ENCODE assay signal across 1 cellular context in genomic region chr10:119650692-119651513, GRCh38.
TF ChIP-seq lines count a peak whose summit lies in the region.

TSS of gene BAG3 (plus strand) at chr10:119651380. CDS start at chr10:119651676, 296 bp downstream.

TF ChIP-seq in HEK293, 187 proteins besides CTCF, POLR2A, EP300 and RAD21 (continued from another document and continues in another):
- no peak for TF ChIP-seq ZNF639 (tag by site-specific recombination; IDR thresholded peaks at IDR 0.05)
- TF ChIP-seq ZNF23 (tag by site-specific recombination; IDR thresholded peaks at IDR 0.05; ENCODE audit: borderline replicate concordance) = no peak
- 0 out of 2 replicates have a peak, but pooled peaks have one; percentile 22 for TF ChIP-seq ZNF785 (tag by site-specific recombination; IDR thresholded peaks at IDR 0.05)
- peak; percentile 86 for TF ChIP-seq ZFHX2 (tag by site-specific recombination; conservative IDR thresholded peaks at IDR 0.05)
- TF ChIP-seq ZNF776 (tag by site-specific recombination; IDR thresholded peaks at IDR 0.05; ENCODE audit: borderline replicate concordance) = no peak
- peak; percentile 13; the same call in 1 of the 2 replicates for TF ChIP-seq ZNF16 (tag by site-specific recombination; IDR thresholded peaks at IDR 0.05; ENCODE audit: low read depth)
- TF ChIP-seq ZNF350 (tag by site-specific recombination; IDR thresholded peaks at IDR 0.05) = no peak
- TF ChIP-seq ZNF292 (tag by site-specific recombination; IDR thresholded peaks at IDR 0.05; ENCODE audit: borderline replicate concordance, low read depth) = no peak
- TF ChIP-seq HIC1 (tag by site-specific recombination; IDR thresholded peaks at IDR 0.05) = no peak
- peak; percentile 65; the same call in 1 of the 2 replicates for TF ChIP-seq ZXDB (tag by site-specific recombination; IDR thresholded peaks at IDR 0.05)
- no peak for TF ChIP-seq ZNF747 (tag by site-specific recombination; IDR thresholded peaks at IDR 0.05)
- TF ChIP-seq AEBP2 (tag by site-specific recombination; IDR thresholded peaks at IDR 0.05; ENCODE audit: borderline replicate concordance) = no peak
- TF ChIP-seq ZNF362 (tag by site-specific recombination; IDR thresholded peaks at IDR 0.05) = no peak; the same call in 1 of the 2 replicates
- no peak for TF ChIP-seq ZBTB49 (tag by site-specific recombination; IDR thresholded peaks at IDR 0.05; ENCODE audit: low read depth)
- 0 out of 2 replicates have a peak, but pooled peaks have one; percentile 31 for TF ChIP-seq MZF1 (tag by site-specific recombination; IDR thresholded peaks at IDR 0.05; ENCODE audit: borderline replicate concordance)
- no peak for TF ChIP-seq ZBTB6 (tag by site-specific recombination; IDR thresholded peaks at IDR 0.05)
- no peak for TF ChIP-seq BCL6B (tag by site-specific recombination; IDR thresholded peaks at IDR 0.05)
- TF ChIP-seq SALL2 (tag by site-specific recombination; IDR thresholded peaks at IDR 0.05; ENCODE audit: borderline replicate concordance) = no peak
- TF ChIP-seq PRDM2 (tag by site-specific recombination; IDR thresholded peaks at IDR 0.05; ENCODE audit: borderline replicate concordance) = no peak
- TF ChIP-seq ZNF24 (tag by site-specific recombination; IDR thresholded peaks at IDR 0.05) = no peak
- TF ChIP-seq GLIS1 (tag by site-specific recombination; IDR thresholded peaks at IDR 0.05) = 0 out of 2 replicates have a peak, but pooled peaks have one; percentile 24
- TF ChIP-seq ZFP41 (tag by site-specific recombination; IDR thresholded peaks at IDR 0.05; ENCODE audit: borderline replicate concordance) = no peak
- TF ChIP-seq BCL11B (tag by site-specific recombination; IDR thresholded peaks at IDR 0.05; ENCODE audit: low read depth) = peak; percentile 30; the same call in 1 of the 2 replicates
- no peak for TF ChIP-seq HOXC10 (CRISPR knock-in tag; IDR thresholded peaks at IDR 0.05)
- no peak for TF ChIP-seq ZNF521 (tag by site-specific recombination; IDR thresholded peaks at IDR 0.05)
- TF ChIP-seq ZNF600 (tag by site-specific recombination; IDR thresholded peaks at IDR 0.05) = peak; percentile 57; the same call in 1 of the 2 replicates
- TF ChIP-seq ELK4 (IDR thresholded peaks at IDR 0.05; ENCODE audit: borderline replicate concordance, low read depth, low read length) = no peak
- TF ChIP-seq ZNF324 (tag by site-specific recombination; IDR thresholded peaks at IDR 0.05) = 0 out of 2 replicates have a peak, but pooled peaks have one; percentile 32
- no peak for TF ChIP-seq ZNF169 (tag by site-specific recombination; IDR thresholded peaks at IDR 0.05)
- no peak for TF ChIP-seq ZNF114 (tag by site-specific recombination; IDR thresholded peaks at IDR 0.05)
- TF ChIP-seq EGR2 (tag by site-specific recombination; IDR thresholded peaks at IDR 0.05; ENCODE audit: low read depth) = peak; percentile 89
- TF ChIP-seq RBAK (tag by site-specific recombination; IDR thresholded peaks at IDR 0.05) = no peak
- 0 out of 2 replicates have a peak, but pooled peaks have one; percentile 51 for TF ChIP-seq ZNF18 (tag by site-specific recombination; IDR thresholded peaks at IDR 0.05)
- no peak for TF ChIP-seq TCF7L2 (IDR thresholded peaks at IDR 0.05; ENCODE audit: borderline replicate concordance, low read depth, low read length)
- TF ChIP-seq KLF16 (tag by site-specific recombination; IDR thresholded peaks at IDR 0.05) = 0 out of 2 replicates have a peak, but pooled peaks have one; percentile 26
